In the genomic region with DNA sequence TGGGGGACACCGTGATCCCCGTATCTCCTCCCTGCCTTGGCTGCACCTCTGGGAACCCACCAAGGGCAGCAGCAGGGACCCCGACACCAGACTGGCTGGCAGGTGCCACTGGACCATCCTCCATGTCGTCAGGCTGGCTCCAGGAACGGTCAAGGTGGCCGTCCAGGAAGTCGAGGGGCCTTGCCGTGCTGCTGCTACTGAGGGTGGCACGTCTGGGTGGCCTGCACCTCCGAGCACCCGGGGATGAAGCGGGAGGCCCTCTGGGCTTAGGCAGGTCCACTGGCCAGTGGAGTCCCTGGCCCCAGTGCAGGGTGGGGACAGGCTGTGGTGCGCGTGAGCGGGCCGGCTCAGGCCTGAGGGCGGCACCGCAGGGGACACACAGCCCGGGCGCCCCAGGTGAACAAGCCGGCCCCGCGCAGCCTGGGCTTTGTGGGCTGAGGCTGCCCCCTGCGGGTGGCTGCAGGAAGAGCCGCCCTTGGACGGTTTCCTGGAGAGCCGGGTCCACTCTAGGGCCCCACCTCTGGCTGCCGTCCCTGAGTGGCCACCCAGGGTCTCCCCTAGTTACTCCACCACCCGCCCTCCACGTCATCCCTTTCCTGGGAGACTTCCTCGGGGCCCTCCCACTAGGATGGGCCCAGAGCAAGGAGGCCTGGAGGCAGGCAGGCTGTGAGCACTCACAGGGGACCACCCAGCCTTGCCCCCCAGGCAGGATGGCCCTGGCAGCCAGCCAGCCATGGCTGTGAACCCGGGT, we compare ENCODE assay signal across 8 cellular contexts. TPM values are rescaled to one million over a fixed set of nuclear protein-coding genes. Genes with fewer than 3 reads are reported as not detected.
DNase-seq lines count a peak whose midpoint lies in the region; ATAC-seq and TF ChIP-seq lines count a peak whose summit lies in the region.

No MANE protein-coding gene starts in this region.

- H3K4me1 ChIP-seq in A673 (ENCODE audit: insufficient read depth, low read length, poor library complexity, severe bottlenecking) (peaks cover 14% of the 10 kb centered on the region), RWPE2 (ENCODE audit: insufficient read depth, poor library complexity, severe bottlenecking) (no peaks in the 10 kb centered on the region)

- no peak overlapping the region for H3K27ac ChIP-seq in A673 (ENCODE audit: low read depth, low read length, poor library complexity, severe bottlenecking)
- no peak overlapping the region for H3K27ac ChIP-seq in RWPE2 (ENCODE audit: poor library complexity, severe bottlenecking)

- peak; percentile 49 for DNase-seq in A673 (ENCODE audit: low spot score)
- peak; percentile 92 for DNase-seq in GM13976 (ENCODE audit: low spot score)
- no peak for DNase-seq in RWPE2 (ENCODE audit: low spot score)
- DNase-seq in activated naive CD4-positive, alpha-beta T cell treated with anti-CD3 and anti-CD28 coated beads for 36 hours, result peak; percentile 66
- peak in 33 of 42 donors; percentile 31 to 82 (median 60) for DNase-seq in head of caudate nucleus
- DNase-seq in sciatic nerve (ENCODE audit: low spot score), result no peak
- DNase-seq in NCI-H345 treated with DMSO at 0.1 percent for 48 hours (lab: John Stamatoyannopoulos, UW; ENCODE audit: unreplicated experiment), result no peak

- H3K27ac Mint-ChIP-seq in activated naive CD4-positive, alpha-beta T cell treated with anti-CD3 and anti-CD28 coated beads for 36 hours, result no peak overlapping the region

- peaks cover 1% of the 10 kb centered on the region for H3K4me1 Mint-ChIP-seq in activated naive CD4-positive, alpha-beta T cell treated with anti-CD3 and anti-CD28 coated beads for 36 hours (ENCODE audit: low read depth)

- H3K27me3 Mint-ChIP-seq in activated naive CD4-positive, alpha-beta T cell treated with anti-CD3 and anti-CD28 coated beads for 36 hours (ENCODE audit: low read depth), result no peaks in the 10 kb centered on the region

- in situ Hi-C loops in GM13976 (cut with MboI; ENCODE audit: low sequenced_read_pairs, unreplicated experiment), result loop anchor here (25.0 kb wide), 1 partner anchor 90 kb away; no protein-coding TSS in a partner anchor

- H3K4me3 ChIP-seq in A673 (ENCODE audit: low read depth, low read length, poor library complexity, severe bottlenecking), result no peak overlapping the region
- no peak overlapping the region for H3K4me3 ChIP-seq in RWPE2 (ENCODE audit: severe bottlenecking)

- H3K9me3 ChIP-seq in A673 (ENCODE audit: low read depth, low read length, poor library complexity, severe bottlenecking), result no peaks in the 10 kb centered on the region
- no peaks in the 10 kb centered on the region for H3K9me3 ChIP-seq in RWPE2 (ENCODE audit: severe bottlenecking)

- H3K36me3 Mint-ChIP-seq in activated naive CD4-positive, alpha-beta T cell treated with anti-CD3 and anti-CD28 coated beads for 36 hours (ENCODE audit: low read depth), result peaks cover 2% of the 10 kb centered on the region

- H3K9me3 Mint-ChIP-seq in activated naive CD4-positive, alpha-beta T cell treated with anti-CD3 and anti-CD28 coated beads for 36 hours, result no peaks in the 10 kb centered on the region

- ATAC-seq in RWPE2 (ENCODE audit: low read depth) (peak; percentile 35), sciatic nerve (peak; percentile 53), GM19467 (IDR thresholded peaks at IDR 0.05; ENCODE audit: unreplicated experiment) (no peak)

- H3K27me3 ChIP-seq in A673 (replicated peaks; ENCODE audit: insufficient read depth, low read depth, low read length, poor library complexity), result peaks cover 19% of the 10 kb centered on the region
- H3K27me3 ChIP-seq in RWPE2 (ENCODE audit: insufficient read depth, poor library complexity, severe bottlenecking), result no peaks in the 10 kb centered on the region

- BruUV-seq in A673 (replicated peaks; lab: Mats Ljungman, UMichigan), result no TSS peak

- TF ChIP-seq CTCF in A673 (conservative IDR thresholded peaks at IDR 0.05; ENCODE audit: low read depth, low read length) (peak; percentile 79), GM13976 (IDR thresholded peaks at IDR 0.05; ENCODE audit: borderline replicate concordance, control extremely low read depth, extremely low read depth, insufficient read depth, missing control alignments) (peak; percentile 82), RWPE2 (IDR thresholded peaks at IDR 0.05; ENCODE audit: poor library complexity, severe bottlenecking) (peak; percentile 76)

- H3K36me3 ChIP-seq in A673 (ENCODE audit: insufficient read depth, low read length, poor library complexity, severe bottlenecking) (no peaks in the 10 kb centered on the region), RWPE2 (ENCODE audit: low read depth) (no peaks in the 10 kb centered on the region)

- intact Hi-C loops in A673 (cut with micrococcal nuclease; ENCODE audit: unreplicated experiment) (loop anchor here (1.0 kb wide), 1 partner anchor 84 kb away; no protein-coding TSS in a partner anchor), head of caudate nucleus (cut with DNase I) (loop anchor here (5.0 kb wide), 1 partner anchor 80 kb away; no protein-coding TSS in a partner anchor), sciatic nerve (cut with DNase I) (no loop called here)
- intact Hi-C loops in activated naive CD4-positive, alpha-beta T cell treated with anti-CD3 and anti-CD28 coated beads for 36 hours (cut with micrococcal nuclease), result loop anchor here (1.0 to 2.0 kb wide), 2 partner anchors 73 to 84 kb away; no protein-coding TSS in a partner anchor

- POLR2A ChIA-PET in A673 (lab: Charles Lee; ENCODE audit: low non-redundant PET), result no interaction called here

- CTCF ChIA-PET in A673 (lab: Charles Lee), result no interaction called here
- CTCF ChIA-PET in activated naive CD4-positive, alpha-beta T cell treated with anti-CD3 and anti-CD28 coated beads for 36 hours (lab: Charles Lee), result no interaction called here

- H3K4me3 Mint-ChIP-seq in activated naive CD4-positive, alpha-beta T cell treated with anti-CD3 and anti-CD28 coated beads for 36 hours, result no peak overlapping the region

RNA-seq across cellular contexts. Expression of gene ZC3H18, which starts 42.8 kb away (rescaled TPM):
- total RNA-seq in A673 (2021) (75.9 and 83.4 TPM in 2 replicates), sciatic nerve (46.9 TPM)
- 10 to 100 TPM; 55.8 to 58.5 TPM for total RNA-seq in activated naive CD4-positive, alpha-beta T cell treated with anti-CD3 and anti-CD28 coated beads for 36 hours

Comparison
In these comparisons a context has a peak if more than half of its experiments do, and no peak if none do; other contexts are left out.
1. DNase-seq: peak in A673 (single experiment), GM13976 (single experiment), activated naive CD4-positive, alpha-beta T cell treated with anti-CD3 and anti-CD28 coated beads for 36 hours (single experiment) and head of caudate nucleus (33 of 42); none in RWPE2 (single experiment), sciatic nerve (single experiment) and NCI-H345 treated with DMSO at 0.1 percent for 48 hours (single experiment).
2. Peak in every context shown above with its lines, with median percentiles within 50 percentile points of each other: CTCF ChIP-seq.